17 cellular contexts compared by ENCODE assay signal in genomic region chr9:74639112-74639511, GRCh38.
DNase-seq lines count a peak whose midpoint lies in the region; ATAC-seq and TF ChIP-seq lines count a peak whose summit lies in the region.
"Had no signal": no experiment of that assay in that cellular context is flagged by ENCODE, and none has a peak within 500 bp of the region (broad histone marks: within the 10 kb centered on the region; RNA-seq: fewer than 3 reads in every experiment).

No MANE protein-coding gene starts in this region.

- no CpG with 5 or more reads among the region's 1 CpG for WGBS in mesendoderm (ENCODE audit: extremely low coverage, insufficient coverage, low lambda C conversion rate)

- H3K56ac ChIP-seq in mesendoderm (ENCODE audit: low read length): no peak overlapping the region

- H3K9me3 Mint-ChIP-seq in WTC11: no peaks in the 10 kb centered on the region
- H3K9me3 Mint-ChIP-seq in activated CD8-positive, alpha-beta T cell treated with anti-CD3 and anti-CD28 coated beads, Interleukin-2, amount 10 ng/mL, durations not matched to agents 7 days and 5 days (ENCODE audit: insufficient read depth): no peaks in the 10 kb centered on the region
- H3K9me3 Mint-ChIP-seq: CD8-positive, alpha-beta T cell; GM23338; IgD-negative memory B cell had no signal

- no peak overlapping the region for H3K4me3 Mint-ChIP-seq in WTC11
- no peak overlapping the region for H3K4me3 Mint-ChIP-seq in activated CD8-positive, alpha-beta T cell treated with anti-CD3 and anti-CD28 coated beads, Interleukin-2, amount 10 ng/mL, durations not matched to agents 7 days and 5 days
- H3K4me3 Mint-ChIP-seq: CD14-positive monocyte; CD8-positive, alpha-beta T cell; GM23338; HFFc6; IgD-negative memory B cell had no signal

- no peak overlapping the region for H3K23ac ChIP-seq in mesendoderm (ENCODE audit: low read length)

- no peaks in the 10 kb centered on the region for H3K27me3 ChIP-seq in mesendoderm (ENCODE audit: insufficient read depth, low read length, poor library complexity)

- no peak overlapping the region for H4K8ac ChIP-seq in mesendoderm (ENCODE audit: low read depth, low read length)

- H3K4me1 Mint-ChIP-seq in WTC11: peaks cover 10% of the 10 kb centered on the region
- no peaks in the 10 kb centered on the region for H3K4me1 Mint-ChIP-seq in activated CD8-positive, alpha-beta T cell treated with anti-CD3 and anti-CD28 coated beads, Interleukin-2, amount 10 ng/mL, durations not matched to agents 7 days and 5 days (ENCODE audit: low read depth)
- H3K4me1 Mint-ChIP-seq: CD14-positive monocyte had no signal

- no peak overlapping the region for H2BK15ac ChIP-seq in mesendoderm (replicated peaks; ENCODE audit: low read depth)

- CTCF ChIA-PET in WTC11 (lab: Charles Lee): no interaction called here
- CTCF ChIA-PET in activated CD8-positive, alpha-beta T cell treated with anti-CD3 and anti-CD28 coated beads, Interleukin-2, amount 10 ng/mL, durations not matched to agents 7 days and 5 days (lab: Charles Lee): no interaction called here

- POLR2A ChIA-PET in WTC11 (lab: Charles Lee): no interaction called here
- POLR2A ChIA-PET in activated CD8-positive, alpha-beta T cell treated with anti-CD3 and anti-CD28 coated beads, Interleukin-2, amount 10 ng/mL, durations not matched to agents 7 days and 5 days (lab: Charles Lee): no interaction called here

- H3K27ac ChIP-seq in mesendoderm (ENCODE audit: low read depth, low read length): no peak overlapping the region

- H3K4me2 ChIP-seq in mesendoderm (ENCODE audit: low read length): no peak overlapping the region
- H3K4me2 ChIP-seq: GM23338 had no signal

- no peak overlapping the region for H3K18ac ChIP-seq in mesendoderm (ENCODE audit: low read length)

- peak; percentile 3 for DNase-seq in DMS53 (lab: John Stamatoyannopoulos, UW)
- no peak for DNase-seq in DMS53 treated with DMSO at 0.1 percent for 48 hours (lab: John Stamatoyannopoulos, UW; ENCODE audit: unreplicated experiment)
- no peak for DNase-seq in WTC11 (ENCODE audit: low spot score)
- DNase-seq in mesendoderm: peak; percentile 37
- DNase-seq in NCI-H226: no peak
- no peak for DNase-seq in activated CD8-positive, alpha-beta T cell treated with anti-CD3 and anti-CD28 coated beads, Interleukin-2, amount 10 ng/mL, durations not matched to agents 7 days and 5 days
- DNase-seq in GM13976 (ENCODE audit: low spot score): no peak
- DNase-seq in OCI-M2 (lab: John Stamatoyannopoulos, UW; ENCODE audit: unreplicated experiment): no peak
- DNase-seq: CD8-positive, alpha-beta T cell; COR-L47; DMS153; HCEC 1CT; HFFc6 had no signal

- no peaks in the 10 kb centered on the region for H3K79me2 ChIP-seq in mesendoderm (ENCODE audit: control insufficient read depth, insufficient read depth, low read length)

- in situ Hi-C loops in GM13976 (cut with MboI; ENCODE audit: low sequenced_read_pairs, unreplicated experiment): no loop called here

- TF ChIP-seq CTCF in WTC11 (IDR thresholded peaks at IDR 0.05) (no peak), GM13976 (IDR thresholded peaks at IDR 0.05; ENCODE audit: borderline replicate concordance, control extremely low read depth, extremely low read depth, insufficient read depth, missing control alignments) (no peak)

- no peak overlapping the region for H2BK120ac ChIP-seq in mesendoderm (ENCODE audit: low read depth, low read length)

- H3K4me3 ChIP-seq in mesendoderm (ENCODE audit: low read length): no peak overlapping the region
- H3K4me3 ChIP-seq: GM12878, GM23338 had no signal

- H2AK5ac ChIP-seq in mesendoderm (ENCODE audit: low read length): no peak overlapping the region

- no peaks in the 10 kb centered on the region for H3K27me3 Mint-ChIP-seq in WTC11 (ENCODE audit: low read depth)
- H3K27me3 Mint-ChIP-seq in activated CD8-positive, alpha-beta T cell treated with anti-CD3 and anti-CD28 coated beads, Interleukin-2, amount 10 ng/mL, durations not matched to agents 7 days and 5 days (ENCODE audit: low read depth): peaks cover 4% of the 10 kb centered on the region

- no peak overlapping the region for H4K5ac ChIP-seq in mesendoderm (ENCODE audit: low read length)

- no peak for ATAC-seq in WTC11
- ATAC-seq in activated CD8-positive, alpha-beta T cell treated with anti-CD3 and anti-CD28 coated beads, Interleukin-2, amount 10 ng/mL, durations not matched to agents 7 days and 5 days: no peak
- ATAC-seq: CD8-positive, alpha-beta T cell; GM12878; GM23338 had no signal

- no peaks in the 10 kb centered on the region for H3K36me3 ChIP-seq in mesendoderm (ENCODE audit: control insufficient read depth, insufficient read depth, low read length)

- H3K9ac ChIP-seq in mesendoderm (ENCODE audit: low read length): no peak overlapping the region

- H3K4me1 ChIP-seq in mesendoderm (ENCODE audit: control insufficient read depth, low read depth, low read length): no peaks in the 10 kb centered on the region

- no peak overlapping the region for H2BK5ac ChIP-seq in mesendoderm (ENCODE audit: low read length)

- H3K27ac Mint-ChIP-seq in WTC11: no peak overlapping the region
- H3K27ac Mint-ChIP-seq in activated CD8-positive, alpha-beta T cell treated with anti-CD3 and anti-CD28 coated beads, Interleukin-2, amount 10 ng/mL, durations not matched to agents 7 days and 5 days: no peak overlapping the region
- H3K27ac Mint-ChIP-seq: CD14-positive monocyte; CD8-positive, alpha-beta T cell; GM23338; HFFc6; IgD-negative memory B cell had no signal

- no peaks in the 10 kb centered on the region for H3K79me1 ChIP-seq in mesendoderm (ENCODE audit: low read length)

- H3K36me3 Mint-ChIP-seq in WTC11: no peaks in the 10 kb centered on the region
- H3K36me3 Mint-ChIP-seq in activated CD8-positive, alpha-beta T cell treated with anti-CD3 and anti-CD28 coated beads, Interleukin-2, amount 10 ng/mL, durations not matched to agents 7 days and 5 days (ENCODE audit: low read depth): no peaks in the 10 kb centered on the region
- H3K36me3 Mint-ChIP-seq: CD14-positive monocyte; CD8-positive, alpha-beta T cell had no signal

- no peak overlapping the region for H3K4ac ChIP-seq in mesendoderm (ENCODE audit: low read depth, low read length)

TF ChIP-seq in WTC11, 78 proteins besides CTCF, POLR2A, EP300 and RAD21:
- no peak for TF ChIP-seq CDX4 (CRISPR knock-in tag; IDR thresholded peaks at IDR 0.05; ENCODE audit: borderline replicate concordance)
- TF ChIP-seq ZNF671 (CRISPR knock-in tag; IDR thresholded peaks at IDR 0.05): no peak
- peak; percentile 72 for TF ChIP-seq USF2 (CRISPR knock-in tag; IDR thresholded peaks at IDR 0.05)

Comparison
In these comparisons a context has a peak if more than half of its experiments do, and no peak if none do; other contexts are left out.
1. DNase-seq: peak in DMS53 (single experiment) and mesendoderm (single experiment); none in DMS53 treated with DMSO at 0.1 percent for 48 hours (single experiment), WTC11 (single experiment), NCI-H226 (single experiment), activated CD8-positive, alpha-beta T cell treated with anti-CD3 and anti-CD28 coated beads, Interleukin-2, amount 10 ng/mL, durations not matched to agents 7 days and 5 days (single experiment), GM13976 (single experiment) and OCI-M2 (single experiment).